In the genomic region with DNA sequence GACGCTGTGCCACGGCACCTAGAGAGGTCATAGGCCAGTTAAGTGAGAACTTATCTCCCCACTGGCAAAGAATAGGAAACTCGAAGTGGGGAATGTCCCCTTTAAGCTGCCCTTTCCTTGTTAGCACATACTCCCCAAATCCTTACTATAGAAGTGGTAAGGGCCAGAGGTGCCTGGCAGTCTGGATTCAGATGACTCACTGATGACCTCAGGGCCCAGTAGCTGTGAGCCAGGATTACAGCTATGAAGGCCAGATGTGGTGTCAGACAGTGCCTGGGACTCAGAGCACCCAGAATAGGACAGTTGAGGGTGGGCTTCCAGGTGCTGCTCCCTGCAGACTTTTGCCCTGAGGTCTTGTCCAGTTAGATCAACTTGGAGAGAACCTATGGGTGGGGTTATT, we compare ENCODE assay signal across 1 cellular context.
TF ChIP-seq lines count a peak whose summit lies in the region.

No MANE protein-coding gene starts in this region.

TF ChIP-seq in liver, 16 proteins besides CTCF, POLR2A, EP300 and RAD21:
- no peak for TF ChIP-seq REST (IDR thresholded peaks at IDR 0.05)
- peak; percentile 46 to 56 for TF ChIP-seq JUND (IDR thresholded peaks at IDR 0.05)
